ENCODE assay signal across 9 cellular contexts in genomic region chr3:29525254-29525881, GRCh38.
A peak's percentile ranks its signal among the peaks of the same experiment; 100 is the strongest.
DNase-seq lines count a peak whose midpoint lies in the region; ATAC-seq and TF ChIP-seq lines count a peak whose summit lies in the region.
"Had no signal": no experiment of that assay in that cellular context is flagged by ENCODE, and none has a peak within 500 bp of the region (broad histone marks: within the 10 kb centered on the region; RNA-seq: fewer than 3 reads in every experiment).

No MANE protein-coding gene starts in this region.

- H3K9me3 Mint-ChIP-seq in activated CD4-positive, alpha-beta memory T cell treated with anti-CD3 and anti-CD28 coated beads, Interleukin-2, amount 10 ng/mL, durations not matched to agents 7 days and 5 days: no peaks in the 10 kb centered on the region

- DNase-seq in EH (ENCODE audit: low read depth): peak; percentile 80
- DNase-seq in RPMI7951 (ENCODE audit: low read depth): peak; percentile 54
- DNase-seq in globus pallidus (ENCODE audit: low spot score): peak; percentile 22
- DNase-seq in psoas muscle: peak; percentile 54 to 68
- DNase-seq in activated T-cell treated with anti-CD3 and anti-CD28 coated beads for 4 hours: no peak
- no peak for DNase-seq in NCI-H82 treated with DMSO at 0.1 percent for 48 hours (lab: John Stamatoyannopoulos, UW; ENCODE audit: unreplicated experiment)
- no peak for DNase-seq in activated CD4-positive, alpha-beta memory T cell treated with anti-CD3 and anti-CD28 coated beads, Interleukin-2, amount 10 ng/mL, durations not matched to agents 7 days and 5 days
- DNase-seq: activated gamma-delta T cell treated with Interleukin-2 at 50 U/mL for 16 hours had no signal

- no peak for TF ChIP-seq CTCF in psoas muscle (IDR thresholded peaks at IDR 0.05)

- H3K36me3 ChIP-seq in psoas muscle (ENCODE audit: insufficient read depth in 1 of 2, low read depth in 1 of 2): no peaks in the 10 kb centered on the region

- peak; percentile 73 to 91 (median 84) for ATAC-seq in psoas muscle
- no peak for ATAC-seq in HG02884 (IDR thresholded peaks at IDR 0.05; ENCODE audit: unreplicated experiment)

- H3K9me3 ChIP-seq in psoas muscle: no peaks in the 10 kb centered on the region

- peaks cover 13% of the 10 kb centered on the region for H3K4me1 ChIP-seq in psoas muscle

- no peaks in the 10 kb centered on the region for H3K4me1 Mint-ChIP-seq in activated CD4-positive, alpha-beta memory T cell treated with anti-CD3 and anti-CD28 coated beads, Interleukin-2, amount 10 ng/mL, durations not matched to agents 7 days and 5 days

- H3K4me3 ChIP-seq in psoas muscle: no peak overlapping the region

- no peaks in the 10 kb centered on the region for H3K36me3 Mint-ChIP-seq in activated CD4-positive, alpha-beta memory T cell treated with anti-CD3 and anti-CD28 coated beads, Interleukin-2, amount 10 ng/mL, durations not matched to agents 7 days and 5 days (ENCODE audit: low read depth)

- 4 to 9% (median 7%) methylated on average over 1 of the region's 1 CpG for WGBS in psoas muscle, 3 donors

- intact Hi-C loops in psoas muscle (cut with DNase I): no loop called here

- H3K27ac Mint-ChIP-seq in activated CD4-positive, alpha-beta memory T cell treated with anti-CD3 and anti-CD28 coated beads, Interleukin-2, amount 10 ng/mL, durations not matched to agents 7 days and 5 days: no peak overlapping the region

- H3K27me3 ChIP-seq in psoas muscle (ENCODE audit: insufficient read depth in 3 of 3, low read length in 2 of 3): no peaks in the 10 kb centered on the region

- CTCF ChIA-PET in activated CD4-positive, alpha-beta memory T cell treated with anti-CD3 and anti-CD28 coated beads, Interleukin-2, amount 10 ng/mL, durations not matched to agents 7 days and 5 days (lab: Charles Lee): no interaction called here

- H3K4me3 Mint-ChIP-seq in activated CD4-positive, alpha-beta memory T cell treated with anti-CD3 and anti-CD28 coated beads, Interleukin-2, amount 10 ng/mL, durations not matched to agents 7 days and 5 days: no peak overlapping the region

- no peaks in the 10 kb centered on the region for H3K27me3 Mint-ChIP-seq in activated CD4-positive, alpha-beta memory T cell treated with anti-CD3 and anti-CD28 coated beads, Interleukin-2, amount 10 ng/mL, durations not matched to agents 7 days and 5 days

- peak overlapping the region; percentile 54 for H3K27ac ChIP-seq in psoas muscle

- POLR2A ChIA-PET in activated CD4-positive, alpha-beta memory T cell treated with anti-CD3 and anti-CD28 coated beads, Interleukin-2, amount 10 ng/mL, durations not matched to agents 7 days and 5 days (lab: Charles Lee): no interaction called here

Comparison
In these comparisons a context has a peak if more than half of its experiments do, and no peak if none do; other contexts are left out.
1. DNase-seq: peak in EH (single experiment), RPMI7951 (single experiment), globus pallidus (single experiment) and psoas muscle (2 of 2); none in activated T-cell treated with anti-CD3 and anti-CD28 coated beads for 4 hours (single experiment), NCI-H82 treated with DMSO at 0.1 percent for 48 hours (single experiment) and activated CD4-positive, alpha-beta memory T cell treated with anti-CD3 and anti-CD28 coated beads, Interleukin-2, amount 10 ng/mL, durations not matched to agents 7 days and 5 days (single experiment).